15 cellular contexts compared by ENCODE assay signal in genomic region chr9:121485618-121486531, GRCh38. TPM values are rescaled to one million over a fixed set of nuclear protein-coding genes. Genes with fewer than 3 reads are reported as not detected.
DNase-seq lines count a peak whose midpoint lies in the region; ATAC-seq and TF ChIP-seq lines count a peak whose summit lies in the region.
"Had no signal": no experiment of that assay in that cellular context is flagged by ENCODE, and none has a peak within 500 bp of the region (broad histone marks: within the 10 kb centered on the region; RNA-seq: fewer than 3 reads in every experiment).

No MANE protein-coding gene starts in this region.

- H3K4me1 Mint-ChIP-seq in dendritic cell treated with granulocyte-macrophage colony-stimulating factor and Interleukin-4, amounts not matched to agents 40 ng/mL and 50 ng/mL, for 4 days (ENCODE audit: low read depth): peaks cover 68% of the 10 kb centered on the region
- H3K4me1 Mint-ChIP-seq: activated naive CD4-positive, alpha-beta T cell treated with anti-CD3 and anti-CD28 coated beads, Interleukin-2, amount 50 U/mL, for 24 hours had no signal

- peaks cover 77% of the 10 kb centered on the region for H3K36me3 Mint-ChIP-seq in dendritic cell treated with granulocyte-macrophage colony-stimulating factor and Interleukin-4, amounts not matched to agents 40 ng/mL and 50 ng/mL, for 4 days (ENCODE audit: low read depth)
- H3K36me3 Mint-ChIP-seq: activated naive CD4-positive, alpha-beta T cell treated with anti-CD3 and anti-CD28 coated beads, Interleukin-2, amount 50 U/mL, for 24 hours had no signal

- H3K27ac ChIP-seq in suprapubic skin: peak overlapping the region; percentile 69

- peak overlapping the region; percentile 61 for H3K4me3 Mint-ChIP-seq in dendritic cell treated with granulocyte-macrophage colony-stimulating factor and Interleukin-4, amounts not matched to agents 40 ng/mL and 50 ng/mL, for 4 days
- H3K4me3 Mint-ChIP-seq: activated naive CD4-positive, alpha-beta T cell treated with anti-CD3 and anti-CD28 coated beads, Interleukin-2, amount 50 U/mL, for 24 hours had no signal

- H3K36me3 ChIP-seq in suprapubic skin: no peaks in the 10 kb centered on the region

- no peak for TF ChIP-seq POLR2A in suprapubic skin (IDR thresholded peaks at IDR 0.05)

- no peak for TF ChIP-seq EP300 in suprapubic skin (IDR thresholded peaks at IDR 0.05)

- intact Hi-C loops in dendritic cell treated with granulocyte-macrophage colony-stimulating factor and Interleukin-4, amounts not matched to agents 40 ng/mL and 50 ng/mL, for 4 days (cut with micrococcal nuclease): loop anchor here (2.0 kb wide), 1 partner anchor 13 kb away; the partner anchor contains the start of gene GGTA1

- DNase-seq in NOMO-1 treated with dmso at 0.1 percent for 144 hours (lab: John Stamatoyannopoulos, UW; ENCODE audit: unreplicated experiment): peak; percentile 34
- DNase-seq in medulla oblongata (ENCODE audit: extremely low spot score): peak; percentile 78
- DNase-seq in suprapubic skin (ENCODE audit: low spot score in 2 of 2): no peak
- no peak for DNase-seq in NCI-H187 treated with DMSO at 0.1 percent for 48 hours (lab: John Stamatoyannopoulos, UW)
- DNase-seq in NCI-H2107 (lab: John Stamatoyannopoulos, UW): no peak
- no peak for DNase-seq in NCI-H510A treated with DMSO at 0.1 percent for 48 hours (lab: John Stamatoyannopoulos, UW)
- DNase-seq: Calu3; NCI-H1694; stimulated activated naive CD4-positive, alpha-beta T cell treated with Interleukin-2 at 50 U/mL for 16 hours had no signal

- H3K9me3 ChIP-seq in suprapubic skin: no peaks in the 10 kb centered on the region

- no peak for ATAC-seq in GM21737 (IDR thresholded peaks at IDR 0.05; ENCODE audit: unreplicated experiment)
- ATAC-seq: activated CD4-positive, CD25-positive, alpha-beta regulatory T cell treated with anti-CD3 and anti-CD28 coated beads, Interleukin-2, amount 50 U/mL, for 24 hours; Panc1 had no signal

- WGBS in suprapubic skin: 80% methylated on average over 8 of the region's 9 CpGs

- no peak overlapping the region for H3K4me3 ChIP-seq in suprapubic skin

- TF ChIP-seq CTCF in suprapubic skin (IDR thresholded peaks at IDR 0.05): no peak

- H3K27me3 Mint-ChIP-seq in dendritic cell treated with granulocyte-macrophage colony-stimulating factor and Interleukin-4, amounts not matched to agents 40 ng/mL and 50 ng/mL, for 4 days: no peaks in the 10 kb centered on the region
- H3K27me3 Mint-ChIP-seq: activated naive CD4-positive, alpha-beta T cell treated with anti-CD3 and anti-CD28 coated beads, Interleukin-2, amount 50 U/mL, for 24 hours had no signal

- H3K27me3 ChIP-seq in suprapubic skin: no peaks in the 10 kb centered on the region

- H3K27ac Mint-ChIP-seq in dendritic cell treated with granulocyte-macrophage colony-stimulating factor and Interleukin-4, amounts not matched to agents 40 ng/mL and 50 ng/mL, for 4 days: peak overlapping the region; percentile 94
- H3K27ac Mint-ChIP-seq: activated naive CD4-positive, alpha-beta T cell treated with anti-CD3 and anti-CD28 coated beads, Interleukin-2, amount 50 U/mL, for 24 hours had no signal

- no peaks in the 10 kb centered on the region for H3K9me3 Mint-ChIP-seq in dendritic cell treated with granulocyte-macrophage colony-stimulating factor and Interleukin-4, amounts not matched to agents 40 ng/mL and 50 ng/mL, for 4 days
- H3K9me3 Mint-ChIP-seq: activated naive CD4-positive, alpha-beta T cell treated with anti-CD3 and anti-CD28 coated beads, Interleukin-2, amount 50 U/mL, for 24 hours had no signal

- H3K4me1 ChIP-seq in suprapubic skin: peaks cover 21% of the 10 kb centered on the region

RNA-seq across cellular contexts. Expression of gene GGTA1, which starts 13.8 kb away (rescaled TPM):
- total RNA-seq in suprapubic skin: 1 to 10 TPM; 5.8 to 8.6 (median 6.5) TPM
- total RNA-seq: Calu3, HT1080 had no signal

Comparison
In these comparisons a context has a peak if more than half of its experiments do, and no peak if none do; other contexts are left out.
1. DNase-seq: peak in NOMO-1 treated with dmso at 0.1 percent for 144 hours (single experiment) and medulla oblongata (single experiment); none in suprapubic skin (0 of 2), NCI-H187 treated with DMSO at 0.1 percent for 48 hours (single experiment), NCI-H2107 (single experiment) and NCI-H510A treated with DMSO at 0.1 percent for 48 hours (single experiment).